ENCODE assay signal across 22 cellular contexts in genomic region chr14:23401331-23401730, GRCh38. TPM values are rescaled to one million over a fixed set of nuclear protein-coding genes. Genes with fewer than 3 reads are reported as not detected.
"Had no signal": no experiment of that assay in that cellular context is flagged by ENCODE, and none has a peak within 500 bp of the region (broad histone marks: within the 10 kb centered on the region; RNA-seq: fewer than 3 reads in every experiment).

No MANE protein-coding gene starts in this region.

- H3K9me3 ChIP-seq: body of pancreas, prostate gland, thyroid gland had no signal

- H3K27ac Mint-ChIP-seq: activated B cell treated with CpG ODN at 0.5 μM for 24 hours; activated CD4-positive, alpha-beta memory T cell treated with anti-CD3 and anti-CD28 coated beads, Interleukin-2, amount 10 ng/mL, durations not matched to agents 7 days and 5 days; activated CD8-positive, alpha-beta memory T cell treated with anti-CD3 and anti-CD28 coated beads, Interleukin-2, amount 10 ng/mL, durations not matched to agents 7 days and 5 days; activated naive CD8-positive, alpha-beta T cell; nephron; stimulated activated effector memory CD8-positive, alpha-beta T cell treated with anti-CD3 and anti-CD28 coated beads, Interleukin-12 subunit alpha, Interleukin-12 subunit beta, amount 100 ng/mL, for 72 hours; T-helper 17 cell had no signal

- H3K36me3 Mint-ChIP-seq: activated CD8-positive, alpha-beta memory T cell treated with anti-CD3 and anti-CD28 coated beads, Interleukin-2, amount 10 ng/mL, durations not matched to agents 7 days and 5 days; activated naive CD8-positive, alpha-beta T cell; stimulated activated effector memory CD8-positive, alpha-beta T cell treated with anti-CD3 and anti-CD28 coated beads, Interleukin-12 subunit alpha, Interleukin-12 subunit beta, amount 100 ng/mL, for 72 hours had no signal

- H3K4me1 ChIP-seq: body of pancreas, prostate gland, thyroid gland had no signal

- DNase-seq: activated B cell treated with CpG ODN at 0.5 μM for 24 hours; activated CD4-positive, alpha-beta memory T cell treated with anti-CD3 and anti-CD28 coated beads, Interleukin-2, amount 10 ng/mL, durations not matched to agents 7 days and 5 days; activated CD4-positive, alpha-beta T cell treated with anti-CD3 and anti-CD28 coated beads for 4 hours; activated CD8-positive, alpha-beta memory T cell treated with anti-CD3 and anti-CD28 coated beads, Interleukin-2, amount 10 ng/mL, durations not matched to agents 7 days and 5 days; body of pancreas; cortex of kidney; head of caudate nucleus; mammary epithelial cell; midbrain; stimulated activated CD4-positive, alpha-beta T cell treated with anti-CD3 and anti-CD28 coated beads, Interleukin-4, amount 100 ng/mL, for 24 hours; T-helper 17 cell; thyroid gland had no signal

- H3K4me3 ChIP-seq: body of pancreas, prostate gland, smooth muscle cell, thyroid gland had no signal

- H3K4me1 Mint-ChIP-seq: activated CD4-positive, alpha-beta memory T cell treated with anti-CD3 and anti-CD28 coated beads, Interleukin-2, amount 10 ng/mL, durations not matched to agents 7 days and 5 days; activated CD8-positive, alpha-beta memory T cell treated with anti-CD3 and anti-CD28 coated beads, Interleukin-2, amount 10 ng/mL, durations not matched to agents 7 days and 5 days; T-helper 17 cell had no signal

- H3K4me3 Mint-ChIP-seq: activated B cell treated with CpG ODN at 0.5 μM for 24 hours; activated CD4-positive, alpha-beta memory T cell treated with anti-CD3 and anti-CD28 coated beads, Interleukin-2, amount 10 ng/mL, durations not matched to agents 7 days and 5 days; activated CD8-positive, alpha-beta memory T cell treated with anti-CD3 and anti-CD28 coated beads, Interleukin-2, amount 10 ng/mL, durations not matched to agents 7 days and 5 days; activated naive CD8-positive, alpha-beta T cell; nephron; stimulated activated effector memory CD8-positive, alpha-beta T cell treated with anti-CD3 and anti-CD28 coated beads, Interleukin-12 subunit alpha, Interleukin-12 subunit beta, amount 100 ng/mL, for 72 hours; T-helper 17 cell had no signal

- H3K36me3 ChIP-seq: prostate gland, thyroid gland had no signal

- H3K4me2 ChIP-seq: smooth muscle cell had no signal

- H3K27me3 Mint-ChIP-seq: activated CD4-positive, alpha-beta memory T cell treated with anti-CD3 and anti-CD28 coated beads, Interleukin-2, amount 10 ng/mL, durations not matched to agents 7 days and 5 days had no signal

- H3K9me3 Mint-ChIP-seq: activated B cell treated with CpG ODN at 0.5 μM for 24 hours; activated CD4-positive, alpha-beta memory T cell treated with anti-CD3 and anti-CD28 coated beads, Interleukin-2, amount 10 ng/mL, durations not matched to agents 7 days and 5 days; nephron; stimulated activated effector memory CD8-positive, alpha-beta T cell treated with anti-CD3 and anti-CD28 coated beads, Interleukin-12 subunit alpha, Interleukin-12 subunit beta, amount 100 ng/mL, for 72 hours had no signal

- H3K27me3 ChIP-seq: body of pancreas, thyroid gland had no signal

- ATAC-seq: activated CD8-positive, alpha-beta memory T cell treated with anti-CD3 and anti-CD28 coated beads, Interleukin-2, amount 10 ng/mL, durations not matched to agents 7 days and 5 days; body of pancreas; left lobe of liver; sciatic nerve; stimulated activated effector memory CD8-positive, alpha-beta T cell treated with anti-CD3 and anti-CD28 coated beads, Interleukin-12 subunit alpha, Interleukin-12 subunit beta, amount 100 ng/mL, for 72 hours; T-helper 17 cell had no signal

- H3K27ac ChIP-seq: body of pancreas, prostate gland, thyroid gland had no signal

RNA-seq across cellular contexts. Expression of gene MYH6, which starts 6.7 kb away (rescaled TPM):
- total RNA-seq: activated B cell treated with CpG ODN at 0.5 μM for 24 hours, frontal cortex, left lobe of liver, mammary epithelial cell, omental fat pad, sciatic nerve, smooth muscle cell, T-helper 17 cell, thyroid gland, ureter had no signal

RNA-seq across cellular contexts. Expression of gene CMTM5, which starts 24.5 kb away (rescaled TPM):
- total RNA-seq: activated B cell treated with CpG ODN at 0.5 μM for 24 hours; activated CD4-positive, alpha-beta memory T cell treated with anti-CD3 and anti-CD28 coated beads, Interleukin-2, amount 10 ng/mL, durations not matched to agents 7 days and 5 days; activated CD8-positive, alpha-beta memory T cell treated with anti-CD3 and anti-CD28 coated beads, Interleukin-2, amount 10 ng/mL, durations not matched to agents 7 days and 5 days; body of pancreas; left lobe of liver; mammary epithelial cell; omental fat pad; smooth muscle cell had no signal

RNA-seq across cellular contexts. Expression of gene IL25, which starts 28.7 kb away (rescaled TPM):
- total RNA-seq: activated B cell treated with CpG ODN at 0.5 μM for 24 hours; activated CD4-positive, alpha-beta memory T cell treated with anti-CD3 and anti-CD28 coated beads, Interleukin-2, amount 10 ng/mL, durations not matched to agents 7 days and 5 days; activated CD8-positive, alpha-beta memory T cell treated with anti-CD3 and anti-CD28 coated beads, Interleukin-2, amount 10 ng/mL, durations not matched to agents 7 days and 5 days; body of pancreas; frontal cortex; left lobe of liver; mammary epithelial cell; omental fat pad; prostate gland; sciatic nerve; smooth muscle cell; T-helper 17 cell; thyroid gland; ureter had no signal

RNA-seq across cellular contexts. Expression of gene MYH7, which starts 34.1 kb away (rescaled TPM):
- total RNA-seq: activated B cell treated with CpG ODN at 0.5 μM for 24 hours, left lobe of liver, mammary epithelial cell, omental fat pad, smooth muscle cell, T-helper 17 cell had no signal

RNA-seq across cellular contexts. Expression of gene EFS, which starts 36.4 kb away (rescaled TPM):
- total RNA-seq: activated B cell treated with CpG ODN at 0.5 μM for 24 hours; activated CD4-positive, alpha-beta memory T cell treated with anti-CD3 and anti-CD28 coated beads, Interleukin-2, amount 10 ng/mL, durations not matched to agents 7 days and 5 days; activated CD8-positive, alpha-beta memory T cell treated with anti-CD3 and anti-CD28 coated beads, Interleukin-2, amount 10 ng/mL, durations not matched to agents 7 days and 5 days; T-helper 17 cell had no signal
